8 cellular contexts compared by ENCODE assay signal in genomic region chr17:7836596-7837374, GRCh38. TPM values are rescaled to one million over a fixed set of nuclear protein-coding genes. Genes with fewer than 3 reads are reported as not detected.
A peak's percentile ranks its signal among the peaks of the same experiment; 100 is the strongest.
DNase-seq lines count a peak whose midpoint lies in the region; ATAC-seq and TF ChIP-seq lines count a peak whose summit lies in the region.

No MANE protein-coding gene starts in this region.

- H3K36me3 ChIP-seq in GM06990 (ENCODE audit: control insufficient read depth, insufficient read depth, low read length) (no peaks in the 10 kb centered on the region; the same call in 1 of the 2 replicates), left ventricle myocardium inferior (no peaks in the 10 kb centered on the region), parathyroid adenoma (ENCODE audit: control insufficient read depth, insufficient read depth, low read length) (no peaks in the 10 kb centered on the region)

- peak overlapping the region; percentile 98 for H3K4me2 ChIP-seq in parathyroid adenoma (ENCODE audit: low read length)

- peak overlapping the region; percentile 94 for H3K9ac ChIP-seq in parathyroid adenoma

- peak overlapping the region; percentile 99 for H3K27ac ChIP-seq in left ventricle myocardium inferior (replicated peaks)
- peak overlapping the region; percentile 99 for H3K27ac ChIP-seq in parathyroid adenoma

- H3K79me2 ChIP-seq in parathyroid adenoma = peaks cover 9% of the 10 kb centered on the region

- H3K27me3 ChIP-seq in GM06990 (replicated peaks; ENCODE audit: control insufficient read depth, insufficient read depth, low read length) (no peaks in the 10 kb centered on the region), left ventricle myocardium inferior (ENCODE audit: low read depth) (no peaks in the 10 kb centered on the region), parathyroid adenoma (ENCODE audit: control insufficient read depth, insufficient read depth, low read length) (no peaks in the 10 kb centered on the region)

- H3K4me3 ChIP-seq in GM06990 (replicated peaks; ENCODE audit: low read depth, low read length) = peak overlapping the region; percentile 81
- peak overlapping the region; percentile 88 for H3K4me3 ChIP-seq in left ventricle myocardium inferior
- H3K4me3 ChIP-seq in parathyroid adenoma (ENCODE audit: low read depth, low read length) = peak overlapping the region; percentile 96

- H3K4me1 ChIP-seq in left ventricle myocardium inferior = peaks cover 82% of the 10 kb centered on the region
- peaks cover 31% of the 10 kb centered on the region for H3K4me1 ChIP-seq in parathyroid adenoma

- peak overlapping the region; percentile 86 for H2AFZ ChIP-seq in parathyroid adenoma

- DNase-seq in GM06990 (ENCODE audit: extremely low read depth, insufficient read length) (peak; percentile 77), NCI-H1417 (lab: John Stamatoyannopoulos, UW) (peak; percentile 85 to 95 (median 89)), anterior cingulate cortex (lab: John Stamatoyannopoulos, UW) (peak in 48 of 58 donors; percentile 18 to 80 (median 54)), left ventricle myocardium inferior (peak; percentile 90)

- intact Hi-C loops in left ventricle myocardium inferior (cut with micrococcal nuclease) = no loop called here

- TF ChIP-seq CTCF in GM06990 (IDR thresholded peaks at IDR 0.05; ENCODE audit: insufficient read depth, low read length, poor library complexity, severe bottlenecking) (no peak), left ventricle myocardium inferior (IDR thresholded peaks at IDR 0.05; ENCODE audit: borderline replicate concordance) (no peak), parathyroid adenoma (IDR thresholded peaks at IDR 0.05) (no peak)

- peak; percentile 28 for ATAC-seq in SK-N-SH treated with all-trans-retinoic acid at 6 μM for 48 hours
- no peak for ATAC-seq in HG02678 (IDR thresholded peaks at IDR 0.05; ENCODE audit: unreplicated experiment)
- no peak for ATAC-seq in HG02623 (IDR thresholded peaks at IDR 0.05; ENCODE audit: unreplicated experiment)

- no peaks in the 10 kb centered on the region for H3K9me3 ChIP-seq in left ventricle myocardium inferior (replicated peaks)
- no peaks in the 10 kb centered on the region for H3K9me3 ChIP-seq in parathyroid adenoma (ENCODE audit: control insufficient read depth, low read length)

TF ChIP-seq in SK-N-SH treated with all-trans-retinoic acid at 6 μM for 48 hours, 23 proteins besides CTCF, POLR2A, EP300 and RAD21:
- peak; percentile 83 for TF ChIP-seq ARNTL (CRISPR knock-in tag; IDR thresholded peaks at IDR 0.05; ENCODE audit: borderline replicate concordance, low read depth)
- TF ChIP-seq PPARA (CRISPR knock-in tag; IDR thresholded peaks at IDR 0.05; ENCODE audit: borderline replicate concordance) = no peak
- TF ChIP-seq ZNF565 (CRISPR knock-in tag; conservative IDR thresholded peaks at IDR 0.05; ENCODE audit: low read depth) = no peak
- no peak for TF ChIP-seq RARB (CRISPR knock-in tag; IDR thresholded peaks at IDR 0.05)
- TF ChIP-seq TOX (CRISPR knock-in tag; IDR thresholded peaks at IDR 0.05; ENCODE audit: borderline replicate concordance) = no peak
- no peak for TF ChIP-seq SNAI2 (CRISPR knock-in tag; IDR thresholded peaks at IDR 0.05)
- peak; percentile 74; the same call in 1 of the 2 replicates for TF ChIP-seq PATZ1 (CRISPR knock-in tag; IDR thresholded peaks at IDR 0.05; ENCODE audit: borderline replicate concordance)

RNA-seq across cellular contexts. Expression of gene KDM6B, which starts 2.8 kb away (rescaled TPM):
- total RNA-seq in left ventricle myocardium inferior = 23.3 TPM

RNA-seq across cellular contexts. Expression of gene TMEM88, which starts 18.1 kb away (rescaled TPM):
- 26.4 TPM for total RNA-seq in left ventricle myocardium inferior

RNA-seq across cellular contexts. Expression of gene NAA38, which starts 20.6 kb away (rescaled TPM):
- 89.8 TPM for total RNA-seq in left ventricle myocardium inferior

RNA-seq across cellular contexts. Expression of gene CYB5D1, which starts 21.0 kb away (rescaled TPM):
- total RNA-seq in left ventricle myocardium inferior = 17.8 TPM

RNA-seq across cellular contexts. Expression of gene CHD3, which starts 51.8 kb away (rescaled TPM):
- 15.6 TPM for total RNA-seq in left ventricle myocardium inferior
